ENCODE assay signal across 22 cellular contexts in the genomic region with DNA sequence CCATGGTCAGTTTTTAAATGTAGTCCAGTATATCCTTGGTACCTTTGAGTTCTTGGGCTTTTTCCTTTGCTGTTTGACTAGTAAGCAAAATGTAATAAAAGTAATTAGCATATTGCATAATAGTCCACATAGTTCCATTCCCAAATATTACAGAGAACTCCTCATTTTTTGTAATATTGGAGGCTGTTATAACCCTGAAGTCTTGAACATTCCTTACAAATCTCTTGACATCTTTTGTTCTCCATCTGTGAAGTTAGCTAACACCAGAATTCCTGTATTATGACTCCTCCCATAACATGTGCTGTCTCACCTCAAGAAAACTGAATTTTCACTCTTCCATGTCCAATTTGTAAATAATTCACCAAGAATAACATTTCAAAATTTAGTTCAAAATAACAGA. TPM values are rescaled to one million over a fixed set of nuclear protein-coding genes. Genes with fewer than 3 reads are reported as not detected.
DNase-seq lines count a peak whose midpoint lies in the region; ATAC-seq and TF ChIP-seq lines count a peak whose summit lies in the region.
"Had no signal": no experiment of that assay in that cellular context is flagged by ENCODE, and none has a peak within 500 bp of the region (broad histone marks: within the 10 kb centered on the region; RNA-seq: fewer than 3 reads in every experiment).

No MANE protein-coding gene starts in this region.

- H3K9me3 ChIP-seq in T-helper 17 cell (ENCODE audit: control insufficient read depth, low read length, poor library complexity, severe bottlenecking) (no peaks in the 10 kb centered on the region), fibroblast of lung (ENCODE audit: control insufficient read depth, insufficient read depth, low read depth, low read length) (no peaks in the 10 kb centered on the region), neural progenitor cell (ENCODE audit: low read depth) (no peaks in the 10 kb centered on the region)
- H3K9me3 ChIP-seq: ovary, SJSA1, tibial nerve had no signal

- peaks cover 77% of the 10 kb centered on the region for H3K4me1 Mint-ChIP-seq in activated CD4-positive, alpha-beta T cell treated with anti-CD3 and anti-CD28 coated beads for 36 hours
- H3K4me1 Mint-ChIP-seq in T-helper 17 cell, result peaks cover 43% of the 10 kb centered on the region
- peaks cover 4% of the 10 kb centered on the region for H3K4me1 Mint-ChIP-seq in neural progenitor cell

- H3K9ac ChIP-seq in fibroblast of lung (ENCODE audit: insufficient read depth, low read length) (no peak overlapping the region), neural progenitor cell (no peak overlapping the region)

- H3K79me2 ChIP-seq in fibroblast of lung (ENCODE audit: control insufficient read depth, insufficient read depth, low read length), result peaks cover 68% of the 10 kb centered on the region
- peaks cover 100% of the 10 kb centered on the region for H3K79me2 ChIP-seq in neural progenitor cell (ENCODE audit: low read depth)

- ATAC-seq in activated CD4-positive, alpha-beta T cell treated with anti-CD3 and anti-CD28 coated beads for 36 hours, result no peak
- ATAC-seq in T-helper 17 cell, result no peak
- peak; percentile 48 for ATAC-seq in omental fat pad (ENCODE audit: low FRiP score)

- no peaks in the 10 kb centered on the region for H4K20me1 ChIP-seq in fibroblast of lung (ENCODE audit: control insufficient read depth, extremely low read depth, insufficient read depth, low read length)
- peaks cover 84% of the 10 kb centered on the region for H4K20me1 ChIP-seq in neural progenitor cell (ENCODE audit: low read depth)

- CTCF ChIA-PET in activated CD4-positive, alpha-beta T cell treated with anti-CD3 and anti-CD28 coated beads for 36 hours (lab: Charles Lee), result interaction anchor here (0.6 to 1.5 kb wide), 4 partner anchors 9 to 35 kb away, joined by 3 to 5 read pairs (median 4); no protein-coding TSS in a partner anchor

- H3K36me3 Mint-ChIP-seq in activated CD4-positive, alpha-beta T cell treated with anti-CD3 and anti-CD28 coated beads for 36 hours (ENCODE audit: low read depth), result peaks cover 31% of the 10 kb centered on the region
- H3K36me3 Mint-ChIP-seq in T-helper 17 cell (ENCODE audit: low read depth), result no peaks in the 10 kb centered on the region
- H3K36me3 Mint-ChIP-seq in neural progenitor cell, result peaks cover 43% of the 10 kb centered on the region

- peak overlapping the region; percentile 17 for H3K4me2 ChIP-seq in fibroblast of lung (ENCODE audit: extremely low read depth, insufficient read depth, low read length)
- no peak overlapping the region for H3K4me2 ChIP-seq in neural progenitor cell

- H3K36me3 ChIP-seq in fibroblast of lung (ENCODE audit: control insufficient read depth, insufficient read depth, low read length) (no peaks in the 10 kb centered on the region), neural progenitor cell (peaks cover 9% of the 10 kb centered on the region)
- H3K36me3 ChIP-seq: ovary, tibial nerve had no signal

- POLR2A ChIA-PET in activated CD4-positive, alpha-beta T cell treated with anti-CD3 and anti-CD28 coated beads for 36 hours (lab: Charles Lee), result no interaction called here

- H3K27ac ChIP-seq in fibroblast of lung (ENCODE audit: insufficient read depth, low read length), result no peak overlapping the region
- no peak overlapping the region for H3K27ac ChIP-seq in neural progenitor cell
- H3K27ac ChIP-seq: 22Rv1, ovary, SJSA1, tibial nerve had no signal

- H3K27me3 ChIP-seq in fibroblast of lung (ENCODE audit: control insufficient read depth, insufficient read depth, low read length), result no peaks in the 10 kb centered on the region
- H3K27me3 ChIP-seq in neural progenitor cell, result no peaks in the 10 kb centered on the region
- H3K27me3 ChIP-seq: ovary, SJSA1, tibial nerve had no signal

- H3K27me3 Mint-ChIP-seq in activated CD4-positive, alpha-beta T cell treated with anti-CD3 and anti-CD28 coated beads for 36 hours, result no peaks in the 10 kb centered on the region
- H3K27me3 Mint-ChIP-seq in T-helper 17 cell (no peaks in the 10 kb centered on the region), neural progenitor cell (ENCODE audit: insufficient read depth, low read depth) (no peaks in the 10 kb centered on the region)
- H3K27me3 Mint-ChIP-seq: CD4-positive, alpha-beta memory T cell had no signal

- H3K9me3 Mint-ChIP-seq in activated CD4-positive, alpha-beta T cell treated with anti-CD3 and anti-CD28 coated beads for 36 hours (ENCODE audit: low read depth), result no peaks in the 10 kb centered on the region
- H3K9me3 Mint-ChIP-seq in neural progenitor cell, result peaks cover 20% of the 10 kb centered on the region
- H3K9me3 Mint-ChIP-seq: CD4-positive, alpha-beta memory T cell; HFFc6; immature natural killer cell had no signal

- DNase-seq in activated CD4-positive, alpha-beta T cell treated with anti-CD3 and anti-CD28 coated beads for 36 hours, result no peak
- no peak for DNase-seq in activated CD4-positive, alpha-beta T cell treated with anti-CD3 and anti-CD28 coated beads, Interleukin-2, amount 50 U/mL, for 48 hours
- DNase-seq in T-helper 17 cell (no peak), fibroblast of lung (ENCODE audit: low read depth in 2 of 2) (peak in 1 of 2 donors; percentile 58), omental fat pad (ENCODE audit: low spot score) (no peak), neural progenitor cell (ENCODE audit: low spot score) (no peak), C1 segment of cervical spinal cord (lab: John Stamatoyannopoulos, UW) (no peak)
- no peak for DNase-seq in NK-92 treated with Interleukin-12 subunit alpha and Interleukin-12 subunit beta, amount 100 ng/mL, for 24 hours (lab: John Stamatoyannopoulos, UW)
- DNase-seq: activated CD4-positive, alpha-beta T cell treated with anti-CD3 and anti-CD28 coated beads for 4 hours; amygdala; CD4-positive, alpha-beta memory T cell; DMS79 treated with DMSO at 0.1 percent for 48 hours; HFFc6; immature natural killer cell; mesendoderm; NCI-H187 treated with DMSO at 0.1 percent for 48 hours; ovary; T1000 had no signal

- intact Hi-C loops in activated CD4-positive, alpha-beta T cell treated with anti-CD3 and anti-CD28 coated beads for 36 hours (cut with DNase I, micrococcal nuclease), result no loop called here

- H3K27ac Mint-ChIP-seq in activated CD4-positive, alpha-beta T cell treated with anti-CD3 and anti-CD28 coated beads for 36 hours, result peak overlapping the region; percentile 56
- peak overlapping the region; percentile 65 for H3K27ac Mint-ChIP-seq in T-helper 17 cell
- H3K27ac Mint-ChIP-seq in neural progenitor cell, result no peak overlapping the region
- H3K27ac Mint-ChIP-seq: HFFc6 had no signal

- no peak overlapping the region for H3K4me3 ChIP-seq in fibroblast of lung (replicated peaks in 1 of 4; ENCODE audit: control extremely low read depth in 1 of 4, insufficient read depth in 1 of 4, low read depth in 3 of 4, low read length in 4 of 4)
- H3K4me3 ChIP-seq in neural progenitor cell, result no peak overlapping the region
- H3K4me3 ChIP-seq: ovary, SJSA1, skin epidermis, tibial nerve had no signal

- peaks cover 16% of the 10 kb centered on the region for H3F3A ChIP-seq in neural progenitor cell (ENCODE audit: low read depth)

- TF ChIP-seq CTCF in fibroblast of lung (conservative IDR thresholded peaks at IDR 0.05 in 1 of 2, IDR thresholded peaks at IDR 0.05 in 1 of 2; ENCODE audit: low read depth in 1 of 2, low read length in 2 of 2), result no peak
- TF ChIP-seq CTCF in omental fat pad (IDR thresholded peaks at IDR 0.05), result no peak
- no peak for TF ChIP-seq CTCF in neural progenitor cell (IDR thresholded peaks at IDR 0.05)

- H3K4me3 Mint-ChIP-seq in activated CD4-positive, alpha-beta T cell treated with anti-CD3 and anti-CD28 coated beads for 36 hours, result no peak overlapping the region
- H3K4me3 Mint-ChIP-seq in T-helper 17 cell (no peak overlapping the region), neural progenitor cell (no peak overlapping the region)
- H3K4me3 Mint-ChIP-seq: HFFc6 had no signal

- peaks cover 10% of the 10 kb centered on the region for H3K4me1 ChIP-seq in fibroblast of lung (ENCODE audit: control insufficient read depth, extremely low read depth, insufficient read depth, low read length)
- H3K4me1 ChIP-seq in neural progenitor cell, result no peaks in the 10 kb centered on the region

- H2AFZ ChIP-seq in fibroblast of lung (ENCODE audit: low read length) (no peak overlapping the region), neural progenitor cell (replicated peaks) (no peak overlapping the region)

RNA-seq across cellular contexts. Expression of a gene that starts 17.1 kb away (rescaled TPM):
- total RNA-seq in activated CD4-positive, alpha-beta T cell treated with anti-CD3 and anti-CD28 coated beads for 36 hours, result 100 to 1,000 TPM in 1 of 2 experiments, 10 to 100 TPM in 1; 85.4 to 136 TPM
- 10 to 100 TPM; 73.7 to 89.3 TPM for total RNA-seq in T-helper 17 cell
- 33.1 and 47.4 TPM in 2 replicates for total RNA-seq in fibroblast of lung
- 34.3 and 37.7 TPM in 2 replicates for polyA plus RNA-seq in fibroblast of lung
- 26.8 and 27.5 TPM in 2 replicates for polyA plus RNA-seq in fibroblast of lung (2012)
- polyA minus RNA-seq in fibroblast of lung (ENCODE audit: low replicate concordance), result 33.3 and 119 TPM in 2 replicates
- total RNA-seq in omental fat pad, result 10 to 100 TPM; 38.2 to 82.3 (median 49.4) TPM
- 118 and 164 TPM in 2 replicates for total RNA-seq in neural progenitor cell (ENCODE audit: low replicate concordance)
